Comparison of ENCODE assay signal across 10 cellular contexts in the genomic region with DNA sequence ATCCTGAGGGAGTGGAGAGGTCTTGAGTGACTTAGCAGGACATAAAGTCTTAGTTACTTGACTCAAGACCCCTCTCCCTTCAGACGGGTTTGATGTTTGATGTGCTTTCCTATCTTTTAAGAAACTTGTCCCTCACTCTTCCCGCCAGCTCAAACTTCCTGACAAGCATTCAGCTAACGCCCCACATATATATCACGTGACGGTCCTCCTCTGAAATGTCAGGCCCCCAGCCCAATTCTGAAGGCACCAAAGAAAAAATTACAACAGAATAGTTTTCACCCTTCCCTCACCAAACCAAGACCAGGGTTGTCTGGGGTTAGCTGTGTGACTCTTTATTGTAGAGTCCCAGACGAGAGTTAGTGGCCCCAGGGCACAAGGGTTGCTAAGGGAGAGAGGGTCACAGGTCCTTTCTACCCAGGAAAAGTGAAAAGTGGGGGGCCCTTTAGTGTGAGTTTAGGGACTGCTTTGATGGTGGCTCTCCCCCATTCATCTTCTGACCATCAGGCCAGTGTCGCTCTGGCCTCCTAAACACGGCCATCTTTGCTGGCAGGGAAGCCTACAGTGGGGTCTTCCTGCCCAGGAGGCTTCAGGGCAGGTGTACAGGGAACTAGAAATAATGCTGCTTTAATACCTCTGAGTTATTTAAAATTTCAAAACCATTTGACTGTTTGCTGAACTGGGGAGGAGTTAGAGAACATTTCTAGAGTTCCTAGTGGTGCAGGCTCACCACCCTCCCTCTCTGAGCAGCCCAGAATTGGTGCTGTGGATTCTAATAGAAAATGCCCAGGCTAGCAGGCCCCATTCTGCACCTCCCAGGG. TPM values are rescaled to one million over a fixed set of nuclear protein-coding genes. Genes with fewer than 3 reads are reported as not detected.
DNase-seq lines count a peak whose midpoint lies in the region; ATAC-seq and TF ChIP-seq lines count a peak whose summit lies in the region.
"Had no signal": no experiment of that assay in that cellular context is flagged by ENCODE, and none has a peak within 500 bp of the region (broad histone marks: within the 10 kb centered on the region; RNA-seq: fewer than 3 reads in every experiment).

No MANE protein-coding gene starts in this region.

- TF ChIP-seq POLR2A in adrenal gland (IDR thresholded peaks at IDR 0.05): peak in 1 of 2 donors; percentile 12

- H3K36me3 ChIP-seq in BE2C (peaks cover 9% of the 10 kb centered on the region), adrenal gland (replicated peaks in 1 of 2) (peaks cover 0 to 2% of the 10 kb centered on the region in 2 donors), rectal smooth muscle tissue (ENCODE audit: control insufficient read depth, insufficient read depth, low read length) (peaks cover 5% of the 10 kb centered on the region)

- no peak for DNase-seq in BE2C
- DNase-seq in adrenal gland: no peak
- no peak for DNase-seq in Kasumi-1 (lab: John Stamatoyannopoulos, UW)
- no peak for DNase-seq in pons (ENCODE audit: low spot score)
- DNase-seq: stimulated activated naive CD4-positive, alpha-beta T cell treated with Interleukin-2 at 50 U/mL for 16 hours had no signal

- intact Hi-C loops in adrenal gland (cut with DNase I): no loop called here

- H3K9me3 ChIP-seq in BE2C (no peaks in the 10 kb centered on the region), adrenal gland (replicated peaks in 1 of 3) (no peaks in the 10 kb centered on the region), iPS-18c (ENCODE audit: control insufficient read depth, insufficient read depth, low read length) (peaks cover 3% of the 10 kb centered on the region)

- H3K27ac ChIP-seq in adrenal gland: peak overlapping the region in 4 of 5 donors; percentile 58 to 96 (median 77)
- peak overlapping the region; percentile 94 for H3K27ac ChIP-seq in rectal smooth muscle tissue (ENCODE audit: low read depth, low read length)

- no peak for TF ChIP-seq CTCF in BE2C (IDR thresholded peaks at IDR 0.05; ENCODE audit: low read depth, low read length)
- no peak for TF ChIP-seq CTCF in adrenal gland (IDR thresholded peaks at IDR 0.05)

- 65 to 84% (median 69%) methylated on average over 8 of the region's 8 CpGs for WGBS in adrenal gland, 4 donors

- peak overlapping the region; percentile 83 for H3K4me3 ChIP-seq in BE2C (ENCODE audit: low read depth, low read length)
- peak overlapping the region in 1 of 4 donors; percentile 96 for H3K4me3 ChIP-seq in adrenal gland
- peak overlapping the region; percentile 79 for H3K4me3 ChIP-seq in iPS-18c (ENCODE audit: insufficient read depth, low read depth, low read length)
- H3K4me3 ChIP-seq in rectal smooth muscle tissue (ENCODE audit: low read length): peak overlapping the region; percentile 85

- no peak overlapping the region for H3K9ac ChIP-seq in rectal smooth muscle tissue (ENCODE audit: low read length)

- H3K27me3 ChIP-seq in BE2C (no peaks in the 10 kb centered on the region), adrenal gland (no peaks in the 10 kb centered on the region), rectal smooth muscle tissue (ENCODE audit: control insufficient read depth, insufficient read depth, low read length) (peaks cover 5% of the 10 kb centered on the region)

- ATAC-seq in HG03045 (IDR thresholded peaks at IDR 0.05; ENCODE audit: unreplicated experiment) (no peak), GM21447 (IDR thresholded peaks at IDR 0.05; ENCODE audit: unreplicated experiment) (no peak)

- H3K4me1 ChIP-seq in BE2C (peaks cover 5% of the 10 kb centered on the region), adrenal gland (replicated peaks in 1 of 2) (peaks cover 40 to 44% of the 10 kb centered on the region in 2 donors), rectal smooth muscle tissue (ENCODE audit: control insufficient read depth, insufficient read depth, low read length) (peaks cover 47% of the 10 kb centered on the region)

RNA-seq across cellular contexts. Expression of gene PKDCC, which starts 2.7 kb away (rescaled TPM):
- 91.9 TPM for polyA plus RNA-seq in BE2C (2012; ENCODE audit: insufficient read depth, insufficient read length, low read depth)
- 10 to 100 TPM; 29.7 to 74.7 (median 46.9) TPM for total RNA-seq in adrenal gland
- polyA plus RNA-seq in adrenal gland: 100 to 1,000 TPM in 1 of 3 donors, 10 to 100 TPM in 2; 47.5 to 170 (median 90.4) TPM
- total RNA-seq: T-helper 1 cell treated with Interleukin-12 subunit alpha and Interleukin-12 subunit beta and Interleukin-4 antibody, amounts not matched to agents 30 ng/mL and 1 ng/mL, for 36 hours had no signal
